ENCODE assay signal across 31 cellular contexts in the genomic region with DNA sequence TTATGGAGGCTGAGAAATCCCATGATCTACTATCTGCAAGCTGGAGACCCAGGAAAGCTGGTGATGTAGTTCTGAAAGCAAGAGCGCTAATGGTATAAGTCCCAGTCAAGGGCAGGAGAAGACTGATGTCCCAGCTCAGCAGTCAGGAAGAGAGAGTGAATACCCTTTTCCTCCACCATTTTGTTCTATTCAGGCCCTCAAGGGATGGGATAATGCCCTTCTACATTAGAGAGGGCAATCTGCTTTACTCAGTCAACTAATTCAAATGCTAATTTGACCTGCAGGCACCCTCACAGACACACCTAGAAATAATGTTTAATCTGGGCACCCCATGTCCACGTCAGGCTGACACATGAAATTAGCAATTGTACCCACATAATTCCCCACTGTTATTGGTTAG.
"Had no signal": no experiment of that assay in that cellular context is flagged by ENCODE, and none has a peak within 500 bp of the region (broad histone marks: within the 10 kb centered on the region; RNA-seq: fewer than 3 reads in every experiment).

No MANE protein-coding gene starts in this region.

- ATAC-seq: activated CD4-positive, CD25-positive, alpha-beta regulatory T cell treated with anti-CD3 and anti-CD28 coated beads, Interleukin-2, amount 50 U/mL, for 24 hours; activated CD8-positive, alpha-beta T cell treated with anti-CD3 and anti-CD28 coated beads for 36 hours; activated naive CD8-positive, alpha-beta T cell treated with anti-CD3 and anti-CD28 coated beads, Interleukin-2, amount 50 U/mL, for 24 hours; activated T-cell treated with anti-CD3 and anti-CD28 coated beads, Interleukin-2, amount 50 U/mL, for 4 hours; activated T-helper 17 cell treated with anti-CD3 and anti-CD28 coated beads, Interleukin-2, amount 50 U/mL, for 72 hours; body of pancreas; esophagus mucosa; foreskin keratinocyte; gastrocnemius medialis; heart right ventricle had no signal

- H3K4me1 ChIP-seq: adrenal gland, body of pancreas, foreskin keratinocyte, gastrocnemius medialis had no signal

- H3K9me3 ChIP-seq: adrenal gland, body of pancreas, gastrocnemius medialis, heart right ventricle had no signal

- H3K27ac ChIP-seq: adrenal gland, body of pancreas, coronary artery, dorsolateral prefrontal cortex, foreskin keratinocyte, gastrocnemius medialis, heart right ventricle, VCaP had no signal

- H3K27me3 Mint-ChIP-seq: activated B cell treated with CpG ODN at 0.5 μM for 24 hours; activated CD8-positive, alpha-beta T cell treated with anti-CD3 and anti-CD28 coated beads for 36 hours; activated naive CD8-positive, alpha-beta T cell treated with anti-CD3 and anti-CD28 coated beads for 36 hours; activated naive CD8-positive, alpha-beta T cell treated with anti-CD3 and anti-CD28 coated beads, Interleukin-2, amount 50 U/mL, for 24 hours; activated T-helper 17 cell treated with anti-CD3 and anti-CD28 coated beads, Interleukin-2, amount 50 U/mL, for 72 hours; central memory CD8-positive, alpha-beta T cell had no signal

- H3K27me3 ChIP-seq: adrenal gland, body of pancreas, dorsolateral prefrontal cortex, foreskin keratinocyte, gastrocnemius medialis, heart right ventricle had no signal

- H3K9me3 Mint-ChIP-seq: endodermal cell had no signal

- H3K36me3 ChIP-seq: adrenal gland, gastrocnemius medialis, heart right ventricle had no signal

- DNase-seq: activated B cell treated with CpG ODN at 0.5 μM for 24 hours; activated CD4-positive, alpha-beta T cell treated with anti-CD3 and anti-CD28 coated beads for 48 hours; activated CD4-positive, alpha-beta T cell treated with anti-CD3 and anti-CD28 coated beads, Interleukin-2, amount 50 U/mL, for 1 hour; activated CD4-positive, alpha-beta T cell treated with anti-CD3 and anti-CD28 coated beads, Interleukin-2, amount 50 U/mL, for 48 hours; activated CD8-positive, alpha-beta memory T cell treated with anti-CD3 and anti-CD28 coated beads for 24 hours; activated CD8-positive, alpha-beta T cell treated with anti-CD3 and anti-CD28 coated beads for 36 hours; activated effector memory CD4-positive, alpha-beta T cell treated with Interleukin-2 at 50 U/mL for 16 hours; activated gamma-delta T cell treated with Interleukin-2 at 50 U/mL for 16 hours; activated naive CD4-positive, alpha-beta T cell treated with anti-CD3 and anti-CD28 coated beads, Interleukin-2, amount 50 U/mL, for 16 hours; activated naive CD4-positive, alpha-beta T cell treated with Interleukin-2 at 50 U/mL for 16 hours; activated naive CD8-positive, alpha-beta T cell treated with anti-CD3 and anti-CD28 coated beads for 36 hours; activated naive CD8-positive, alpha-beta T cell treated with anti-CD3 and anti-CD28 coated beads, Interleukin-2, amount 50 U/mL, for 24 hours; activated T-cell treated with anti-CD3 and anti-CD28 coated beads, Interleukin-2, amount 50 U/mL, for 4 hours; adrenal gland; amygdala; aorta; body of pancreas; dorsolateral prefrontal cortex; effector memory CD4-positive, alpha-beta T cell; endodermal cell; foreskin keratinocyte; gastrocnemius medialis; heart right ventricle; T-helper 2 cell had no signal

- H3K27ac Mint-ChIP-seq: activated B cell treated with CpG ODN at 0.5 μM for 24 hours; activated CD8-positive, alpha-beta T cell treated with anti-CD3 and anti-CD28 coated beads for 36 hours; activated naive CD8-positive, alpha-beta T cell treated with anti-CD3 and anti-CD28 coated beads for 36 hours; activated naive CD8-positive, alpha-beta T cell treated with anti-CD3 and anti-CD28 coated beads, Interleukin-2, amount 50 U/mL, for 24 hours; activated T-helper 17 cell treated with anti-CD3 and anti-CD28 coated beads, Interleukin-2, amount 50 U/mL, for 72 hours; dendritic cell treated with granulocyte-macrophage colony-stimulating factor and Interleukin-4, amounts not matched to agents 40 ng/mL and 50 ng/mL, for 4 days; endodermal cell had no signal

- H3K4me3 ChIP-seq: adrenal gland, body of pancreas, coronary artery, dorsolateral prefrontal cortex, gastrocnemius medialis, heart right ventricle had no signal

- H3K4me1 Mint-ChIP-seq: activated B cell treated with CpG ODN at 0.5 μM for 24 hours; activated naive CD8-positive, alpha-beta T cell treated with anti-CD3 and anti-CD28 coated beads for 36 hours; activated naive CD8-positive, alpha-beta T cell treated with anti-CD3 and anti-CD28 coated beads, Interleukin-2, amount 50 U/mL, for 24 hours; activated T-helper 17 cell treated with anti-CD3 and anti-CD28 coated beads, Interleukin-2, amount 50 U/mL, for 72 hours; central memory CD8-positive, alpha-beta T cell had no signal

- H3K4me3 Mint-ChIP-seq: activated B cell treated with CpG ODN at 0.5 μM for 24 hours; activated CD8-positive, alpha-beta T cell treated with anti-CD3 and anti-CD28 coated beads for 36 hours; activated naive CD8-positive, alpha-beta T cell treated with anti-CD3 and anti-CD28 coated beads for 36 hours; activated naive CD8-positive, alpha-beta T cell treated with anti-CD3 and anti-CD28 coated beads, Interleukin-2, amount 50 U/mL, for 24 hours; activated T-cell treated with anti-CD3 and anti-CD28 coated beads, Interleukin-2, amount 50 U/mL, for 4 hours; activated T-helper 17 cell treated with anti-CD3 and anti-CD28 coated beads, Interleukin-2, amount 50 U/mL, for 72 hours; central memory CD8-positive, alpha-beta T cell; dendritic cell treated with granulocyte-macrophage colony-stimulating factor and Interleukin-4, amounts not matched to agents 40 ng/mL and 50 ng/mL, for 4 days; endodermal cell had no signal
